25 cellular contexts compared by ENCODE assay signal in genomic region chr15:44804303-44805046, GRCh38.
DNase-seq lines count a peak whose midpoint lies in the region; ATAC-seq and FAIRE-seq lines count a peak whose summit lies in the region.
"Had no signal": no experiment of that assay in that cellular context is flagged by ENCODE, and none has a peak within 500 bp of the region (broad histone marks: within the 10 kb centered on the region; RNA-seq: fewer than 3 reads in every experiment).

No MANE protein-coding gene starts in this region.

- no peaks in the 10 kb centered on the region for H3K9me3 Mint-ChIP-seq in stimulated activated memory B cell treated with anti-CD40 and anti-IgM and Interleukin-4, amounts not matched to agents 10 μg/mL and 1 μg/mL and 100 μg/mL, for 72 hours
- H3K9me3 Mint-ChIP-seq: dendritic cell treated with granulocyte-macrophage colony-stimulating factor and Interleukin-4, amounts not matched to agents 40 ng/mL and 50 ng/mL, for 4 days; nephron; T-helper 2 cell treated with Interferon-gamma antibody and Interleukin-4, amounts not matched to agents 5 μg/mL and 100 μg/mL, for 36 hours had no signal

- FAIRE-seq in GM19239 (lab: Jason Lieb, UNC), result peak; percentile 69
- FAIRE-seq: astrocyte, endometrium had no signal

- ATAC-seq in HG02852 (IDR thresholded peaks at IDR 0.05; ENCODE audit: unreplicated experiment) (peak; percentile 61), HG02678 (IDR thresholded peaks at IDR 0.05; ENCODE audit: unreplicated experiment) (no peak), HG03460 (IDR thresholded peaks at IDR 0.05; ENCODE audit: unreplicated experiment) (no peak)
- peak; percentile 54 for ATAC-seq in stimulated activated memory B cell treated with anti-CD40 and anti-IgM and Interleukin-4, amounts not matched to agents 10 μg/mL and 1 μg/mL and 100 μg/mL, for 72 hours

- H3K27ac Mint-ChIP-seq in stimulated activated memory B cell treated with anti-CD40 and anti-IgM and Interleukin-4, amounts not matched to agents 10 μg/mL and 1 μg/mL and 100 μg/mL, for 72 hours, result no peak overlapping the region
- H3K27ac Mint-ChIP-seq: dendritic cell treated with granulocyte-macrophage colony-stimulating factor and Interleukin-4, amounts not matched to agents 40 ng/mL and 50 ng/mL, for 4 days; nephron; T-helper 2 cell treated with Interferon-gamma antibody and Interleukin-4, amounts not matched to agents 5 μg/mL and 100 μg/mL, for 36 hours had no signal

- peaks cover 13% of the 10 kb centered on the region for H3K27me3 Mint-ChIP-seq in stimulated activated memory B cell treated with anti-CD40 and anti-IgM and Interleukin-4, amounts not matched to agents 10 μg/mL and 1 μg/mL and 100 μg/mL, for 72 hours
- H3K27me3 Mint-ChIP-seq: dendritic cell treated with granulocyte-macrophage colony-stimulating factor and Interleukin-4, amounts not matched to agents 40 ng/mL and 50 ng/mL, for 4 days had no signal

- no peak overlapping the region for H3K4me3 Mint-ChIP-seq in stimulated activated memory B cell treated with anti-CD40 and anti-IgM and Interleukin-4, amounts not matched to agents 10 μg/mL and 1 μg/mL and 100 μg/mL, for 72 hours
- H3K4me3 Mint-ChIP-seq: dendritic cell treated with granulocyte-macrophage colony-stimulating factor and Interleukin-4, amounts not matched to agents 40 ng/mL and 50 ng/mL, for 4 days; nephron; T-helper 2 cell treated with Interferon-gamma antibody and Interleukin-4, amounts not matched to agents 5 μg/mL and 100 μg/mL, for 36 hours had no signal

- no peaks in the 10 kb centered on the region for H3K36me3 Mint-ChIP-seq in stimulated activated memory B cell treated with anti-CD40 and anti-IgM and Interleukin-4, amounts not matched to agents 10 μg/mL and 1 μg/mL and 100 μg/mL, for 72 hours

- DNase-seq in GM19239 (ENCODE audit: insufficient read length, low spot score) (no peak), dermis blood vessel endothelial cell (peak; percentile 88), NCI-H128 (lab: John Stamatoyannopoulos, UW; ENCODE audit: unreplicated experiment) (no peak)
- DNase-seq: activated CD8-positive, alpha-beta memory T cell treated with anti-CD3 and anti-CD28 coated beads for 24 hours; activated gamma-delta T cell treated with Interleukin-2 at 50 U/mL for 16 hours; C1 segment of cervical spinal cord; central memory CD4-positive, alpha-beta T cell; DMS79 treated with DMSO at 0.1 percent for 48 hours; islet precursor cell; NCI-H1092; NCI-H1930; NCI-H524 treated with DMSO at 0.1 percent for 48 hours; ovary; SHP77; stimulated activated CD4-positive, alpha-beta T cell treated with anti-CD3 and anti-CD28 coated beads, Interleukin-2, amount 100 ng/mL, for 48 hours; upper lobe of right lung had no signal

- H3K4me1 Mint-ChIP-seq in stimulated activated memory B cell treated with anti-CD40 and anti-IgM and Interleukin-4, amounts not matched to agents 10 μg/mL and 1 μg/mL and 100 μg/mL, for 72 hours, result no peaks in the 10 kb centered on the region

Comparison
In these comparisons a context has a peak if more than half of its experiments do, and no peak if none do; other contexts are left out.
1. ATAC-seq: peak in HG02852 (single experiment) and stimulated activated memory B cell treated with anti-CD40 and anti-IgM and Interleukin-4, amounts not matched to agents 10 μg/mL and 1 μg/mL and 100 μg/mL, for 72 hours (single experiment); none in HG02678 (single experiment) and HG03460 (single experiment).